In the genomic region with DNA sequence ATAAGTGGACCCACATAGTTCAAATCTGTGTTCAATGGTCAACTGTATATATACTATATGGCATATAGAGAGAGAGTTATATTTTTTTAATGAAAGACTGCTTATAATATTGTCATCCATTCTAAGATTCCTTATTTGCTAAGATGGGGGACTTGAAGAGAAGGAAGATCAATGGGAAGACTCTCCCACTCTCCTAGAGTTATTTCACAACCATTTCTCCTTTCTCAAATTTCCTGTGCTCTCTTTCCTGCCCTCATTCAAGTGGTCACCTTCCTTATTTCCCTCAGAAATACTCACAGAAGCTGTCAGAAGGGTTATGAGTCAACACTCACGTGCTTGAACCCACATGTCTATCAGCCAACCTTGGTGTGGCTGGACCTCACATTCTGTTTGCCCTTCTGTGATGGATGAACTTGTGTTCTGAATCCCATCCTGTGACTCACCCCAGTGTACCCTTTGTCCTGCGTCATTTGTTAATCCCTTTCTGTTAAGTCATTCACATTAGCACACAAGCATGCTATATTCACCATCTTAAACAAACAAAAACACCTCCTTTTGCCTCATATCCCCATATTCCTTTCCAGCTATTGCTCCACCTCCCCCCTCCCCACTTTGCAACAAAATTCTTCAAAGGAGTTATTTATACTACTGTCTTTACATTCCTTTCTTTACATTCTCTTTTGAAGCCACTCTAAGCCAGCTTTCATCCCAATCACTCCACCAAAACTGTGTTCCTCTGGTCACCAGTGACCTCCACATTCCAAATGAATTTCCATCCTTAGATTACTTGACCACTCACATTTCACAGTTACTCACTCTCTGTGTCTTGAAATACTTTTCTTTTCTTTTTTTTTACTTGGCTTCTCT, we compare ENCODE assay signal across 10 cellular contexts.
DNase-seq lines count a peak whose midpoint lies in the region; ATAC-seq and TF ChIP-seq lines count a peak whose summit lies in the region.
"Had no signal": no experiment of that assay in that cellular context is flagged by ENCODE, and none has a peak within 500 bp of the region (broad histone marks: within the 10 kb centered on the region; RNA-seq: fewer than 3 reads in every experiment).

No MANE protein-coding gene starts in this region.

- H3K4me1 Mint-ChIP-seq in activated naive CD8-positive, alpha-beta T cell treated with anti-CD3 and anti-CD28 coated beads, Interleukin-2, amount 50 U/mL, for 24 hours: no peaks in the 10 kb centered on the region

- DNase-seq in A172 (ENCODE audit: low spot score): peak; percentile 98
- DNase-seq in HFF-Myc (ENCODE audit: extremely low read depth, low read depth): peak; percentile 85
- DNase-seq in T1000 (lab: John Stamatoyannopoulos, UW): peak; percentile 44
- peak; percentile 99 for DNase-seq in fibroblast of villous mesenchyme (ENCODE audit: low read depth)
- no peak for DNase-seq in NCI-H2029 (lab: John Stamatoyannopoulos, UW)
- DNase-seq in activated naive CD8-positive, alpha-beta T cell treated with anti-CD3 and anti-CD28 coated beads, Interleukin-2, amount 50 U/mL, for 24 hours: no peak
- no peak for DNase-seq in NCI-H524 treated with DMSO at 0.1 percent for 48 hours (lab: John Stamatoyannopoulos, UW)
- DNase-seq in left ventricle myocardium superior: no peak
- DNase-seq: effector CD8-positive, alpha-beta T cell had no signal

- no peaks in the 10 kb centered on the region for H3K27me3 Mint-ChIP-seq in activated naive CD8-positive, alpha-beta T cell treated with anti-CD3 and anti-CD28 coated beads, Interleukin-2, amount 50 U/mL, for 24 hours

- TF ChIP-seq CTCF in HFF-Myc (IDR thresholded peaks at IDR 0.05; ENCODE audit: low read depth, low read length, missing control alignments) (no peak), fibroblast of villous mesenchyme (IDR thresholded peaks at IDR 0.05; ENCODE audit: insufficient read depth, low read depth, low read length) (no peak)

- H3K4me3 ChIP-seq in HFF-Myc (replicated peaks; ENCODE audit: low read depth, low read length) (no peak overlapping the region), fibroblast of villous mesenchyme (ENCODE audit: low read depth, low read length) (no peak overlapping the region)
- H3K4me3 ChIP-seq: skin epidermis had no signal

- no peak overlapping the region for H3K27ac Mint-ChIP-seq in activated naive CD8-positive, alpha-beta T cell treated with anti-CD3 and anti-CD28 coated beads, Interleukin-2, amount 50 U/mL, for 24 hours

- intact Hi-C loops in left ventricle myocardium superior (cut with micrococcal nuclease): no loop called here

- H3K36me3 Mint-ChIP-seq in activated naive CD8-positive, alpha-beta T cell treated with anti-CD3 and anti-CD28 coated beads, Interleukin-2, amount 50 U/mL, for 24 hours (ENCODE audit: low read depth): no peaks in the 10 kb centered on the region

- no peak for ATAC-seq in activated naive CD8-positive, alpha-beta T cell treated with anti-CD3 and anti-CD28 coated beads, Interleukin-2, amount 50 U/mL, for 24 hours
- no peak for ATAC-seq in left ventricle myocardium superior

- no peaks in the 10 kb centered on the region for H3K9me3 Mint-ChIP-seq in activated naive CD8-positive, alpha-beta T cell treated with anti-CD3 and anti-CD28 coated beads, Interleukin-2, amount 50 U/mL, for 24 hours

- H3K4me3 Mint-ChIP-seq in activated naive CD8-positive, alpha-beta T cell treated with anti-CD3 and anti-CD28 coated beads, Interleukin-2, amount 50 U/mL, for 24 hours: no peak overlapping the region

Comparison
In these comparisons a context has a peak if more than half of its experiments do, and no peak if none do; other contexts are left out.
1. DNase-seq: peak in A172 (single experiment), HFF-Myc (single experiment), T1000 (single experiment) and fibroblast of villous mesenchyme (single experiment); none in NCI-H2029 (single experiment), activated naive CD8-positive, alpha-beta T cell treated with anti-CD3 and anti-CD28 coated beads, Interleukin-2, amount 50 U/mL, for 24 hours (single experiment), NCI-H524 treated with DMSO at 0.1 percent for 48 hours (single experiment) and left ventricle myocardium superior (single experiment).